Comparison of ENCODE assay signal across 2 cellular contexts in the genomic region with DNA sequence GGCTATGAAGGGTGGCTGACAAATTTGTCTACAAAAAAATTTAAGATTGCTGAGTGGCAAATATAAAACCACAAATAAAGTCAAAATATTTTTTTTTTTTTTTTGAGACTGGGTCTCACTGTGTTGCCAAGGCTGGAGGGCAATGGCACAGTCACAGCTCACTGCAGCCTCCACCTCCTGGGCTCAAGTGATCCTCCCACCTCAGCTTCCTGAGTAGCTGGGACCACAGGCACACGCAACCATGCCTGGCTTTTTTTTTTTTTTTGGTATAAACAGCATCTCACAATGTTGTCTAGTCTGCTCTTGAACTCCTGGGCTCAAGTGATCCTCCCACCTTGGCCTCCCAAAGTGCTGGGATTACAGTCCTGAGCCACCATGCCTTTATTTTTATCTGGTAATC. TPM values are rescaled to one million over a fixed set of nuclear protein-coding genes. Genes with fewer than 3 reads are reported as not detected.
"Had no signal": no experiment of that assay in that cellular context is flagged by ENCODE, and none has a peak within 500 bp of the region (broad histone marks: within the 10 kb centered on the region; RNA-seq: fewer than 3 reads in every experiment).

No MANE protein-coding gene starts in this region.

RNA-seq across cellular contexts. Expression of a gene that starts 20.9 kb away (rescaled TPM):
- total RNA-seq: ascending aorta, bronchial epithelial cell had no signal
